Comparison of ENCODE assay signal across 11 cellular contexts in genomic region chr21:38487906-38488639, GRCh38. TPM values are rescaled to one million over a fixed set of nuclear protein-coding genes. Genes with fewer than 3 reads are reported as not detected.
DNase-seq lines count a peak whose midpoint lies in the region; ATAC-seq and TF ChIP-seq lines count a peak whose summit lies in the region.
"Had no signal": no experiment of that assay in that cellular context is flagged by ENCODE, and none has a peak within 500 bp of the region (broad histone marks: within the 10 kb centered on the region; RNA-seq: fewer than 3 reads in every experiment).

No MANE protein-coding gene starts in this region.

- peaks cover 34% of the 10 kb centered on the region for H3K27me3 ChIP-seq in PC-9 (ENCODE audit: insufficient read depth, low read depth)
- H3K27me3 ChIP-seq: testis had no signal

- H3K4me2 ChIP-seq in PC-9: no peak overlapping the region

- CTCF ChIA-PET in PC-9 (lab: Charles Lee): no interaction called here

- no TSS peak for BruUV-seq in PC-9 (replicated peaks; lab: Mats Ljungman, UMichigan)

- peak overlapping the region; percentile 53 for H3K27ac Mint-ChIP-seq in dendritic cell treated with granulocyte-macrophage colony-stimulating factor and Interleukin-4, amounts not matched to agents 40 ng/mL and 50 ng/mL, for 4 days
- H3K27ac Mint-ChIP-seq in mesothelial cell of epicardium: no peak overlapping the region
- H3K27ac Mint-ChIP-seq: activated naive CD4-positive, alpha-beta T cell treated with anti-CD3 and anti-CD28 coated beads, Interleukin-2, amount 50 U/mL, for 24 hours; CD4-positive, alpha-beta T cell had no signal

- no peaks in the 10 kb centered on the region for H3K9me3 ChIP-seq in PC-9 (ENCODE audit: insufficient read depth, low read depth)
- H3K9me3 ChIP-seq: testis had no signal

- ATAC-seq in stimulated activated naive CD8-positive, alpha-beta T cell treated with anti-CD3 and anti-CD28 coated beads, Interleukin-15, Interleukin-2, amounts not matched to agents 100 U/mL and 50 U/mL, for 24 hours: no peak

- no peaks in the 10 kb centered on the region for H3K36me3 ChIP-seq in PC-9 (ENCODE audit: low read depth)

- no peaks in the 10 kb centered on the region for H3K79me2 ChIP-seq in PC-9 (ENCODE audit: low read depth)

- H3K9me3 Mint-ChIP-seq in dendritic cell treated with granulocyte-macrophage colony-stimulating factor and Interleukin-4, amounts not matched to agents 40 ng/mL and 50 ng/mL, for 4 days: no peaks in the 10 kb centered on the region
- no peaks in the 10 kb centered on the region for H3K9me3 Mint-ChIP-seq in mesothelial cell of epicardium
- H3K9me3 Mint-ChIP-seq: activated naive CD4-positive, alpha-beta T cell treated with anti-CD3 and anti-CD28 coated beads, Interleukin-2, amount 50 U/mL, for 24 hours; CD4-positive, alpha-beta T cell had no signal

- no peak overlapping the region for H3K4me3 Mint-ChIP-seq in dendritic cell treated with granulocyte-macrophage colony-stimulating factor and Interleukin-4, amounts not matched to agents 40 ng/mL and 50 ng/mL, for 4 days
- no peak overlapping the region for H3K4me3 Mint-ChIP-seq in mesothelial cell of epicardium
- H3K4me3 Mint-ChIP-seq: activated naive CD4-positive, alpha-beta T cell treated with anti-CD3 and anti-CD28 coated beads, Interleukin-2, amount 50 U/mL, for 24 hours; CD4-positive, alpha-beta T cell had no signal

- H3K27ac ChIP-seq in PC-9: no peak overlapping the region
- H3K27ac ChIP-seq: testis had no signal

- no peaks in the 10 kb centered on the region for H3K36me3 Mint-ChIP-seq in dendritic cell treated with granulocyte-macrophage colony-stimulating factor and Interleukin-4, amounts not matched to agents 40 ng/mL and 50 ng/mL, for 4 days (ENCODE audit: low read depth)
- H3K36me3 Mint-ChIP-seq in mesothelial cell of epicardium: no peaks in the 10 kb centered on the region
- H3K36me3 Mint-ChIP-seq: activated naive CD4-positive, alpha-beta T cell treated with anti-CD3 and anti-CD28 coated beads, Interleukin-2, amount 50 U/mL, for 24 hours had no signal

- H4K20me1 ChIP-seq in PC-9 (ENCODE audit: insufficient read depth): no peaks in the 10 kb centered on the region

- DNase-seq in NCI-H1092 (lab: John Stamatoyannopoulos, UW) (peak; percentile 64), NCI-H345 treated with DMSO at 0.1 percent for 48 hours (lab: John Stamatoyannopoulos, UW; ENCODE audit: unreplicated experiment) (peak; percentile 100), renal cortical epithelial cell (ENCODE audit: low read depth) (peak; percentile 71), mesothelial cell of epicardium (ENCODE audit: low spot score in 2 of 2, unreplicated experiment in 2 of 2) (no peak), NOMO-1 treated with dmso at 0.1 percent for 144 hours (lab: John Stamatoyannopoulos, UW; ENCODE audit: unreplicated experiment) (no peak), PC-9 (no peak)
- DNase-seq in stimulated activated naive CD8-positive, alpha-beta T cell treated with anti-CD3 and anti-CD28 coated beads, Interleukin-15, Interleukin-2, amounts not matched to agents 100 U/mL and 50 U/mL, for 24 hours: no peak
- DNase-seq: CD4-positive, alpha-beta T cell; testis had no signal

- no peak overlapping the region for H2AFZ ChIP-seq in PC-9

- intact Hi-C loops in dendritic cell treated with granulocyte-macrophage colony-stimulating factor and Interleukin-4, amounts not matched to agents 40 ng/mL and 50 ng/mL, for 4 days (cut with micrococcal nuclease): no loop called here
- intact Hi-C loops in PC-9 (cut with micrococcal nuclease; ENCODE audit: unreplicated experiment): no loop called here

- H3K4me3 ChIP-seq in PC-9: no peak overlapping the region
- H3K4me3 ChIP-seq: testis had no signal

- TF ChIP-seq CTCF in mesothelial cell of epicardium (IDR thresholded peaks at IDR 0.05; ENCODE audit: unreplicated experiment) (no peak), PC-9 (conservative IDR thresholded peaks at IDR 0.05) (no peak)

- H3K27me3 Mint-ChIP-seq in dendritic cell treated with granulocyte-macrophage colony-stimulating factor and Interleukin-4, amounts not matched to agents 40 ng/mL and 50 ng/mL, for 4 days: peaks cover 3% of the 10 kb centered on the region
- no peaks in the 10 kb centered on the region for H3K27me3 Mint-ChIP-seq in mesothelial cell of epicardium (ENCODE audit: low read depth)

- POLR2A ChIA-PET in PC-9 (lab: Charles Lee; ENCODE audit: unreplicated experiment): no interaction called here

- peaks cover 48% of the 10 kb centered on the region for H3K4me1 Mint-ChIP-seq in dendritic cell treated with granulocyte-macrophage colony-stimulating factor and Interleukin-4, amounts not matched to agents 40 ng/mL and 50 ng/mL, for 4 days (ENCODE audit: low read depth)
- H3K4me1 Mint-ChIP-seq in mesothelial cell of epicardium: peaks cover 9% of the 10 kb centered on the region
- H3K4me1 Mint-ChIP-seq: activated naive CD4-positive, alpha-beta T cell treated with anti-CD3 and anti-CD28 coated beads, Interleukin-2, amount 50 U/mL, for 24 hours had no signal

- H3K4me1 ChIP-seq in PC-9 (replicated peaks; ENCODE audit: insufficient read depth): no peaks in the 10 kb centered on the region
- H3K4me1 ChIP-seq: testis had no signal

- no peaks in the 10 kb centered on the region for H3F3A ChIP-seq in PC-9 (ENCODE audit: insufficient read depth, low read depth)

- H3K9me2 ChIP-seq in PC-9 (ENCODE audit: insufficient read depth): no peaks in the 10 kb centered on the region

RNA-seq across cellular contexts. Expression of gene ERG, which starts 10.2 kb away (rescaled TPM):
- total RNA-seq in renal cortical epithelial cell (under 0.01 and 0.15 TPM in 2 replicates), mesothelial cell of epicardium (2.5 to 3.1 TPM (median 3.0 TPM) in 3 replicates), PC-9 (2021) (not detected in 2 replicates)
- total RNA-seq: CD4-positive, alpha-beta T cell had no signal

Comparison
In these comparisons a context has a peak if more than half of its experiments do, and no peak if none do; other contexts are left out.
1. DNase-seq: peak in NCI-H1092 (single experiment), NCI-H345 treated with DMSO at 0.1 percent for 48 hours (single experiment) and renal cortical epithelial cell (single experiment); none in stimulated activated naive CD8-positive, alpha-beta T cell treated with anti-CD3 and anti-CD28 coated beads, Interleukin-15, Interleukin-2, amounts not matched to agents 100 U/mL and 50 U/mL, for 24 hours (single experiment), mesothelial cell of epicardium (0 of 2), NOMO-1 treated with dmso at 0.1 percent for 144 hours (single experiment) and PC-9 (0 of 2).